In the genomic region with DNA sequence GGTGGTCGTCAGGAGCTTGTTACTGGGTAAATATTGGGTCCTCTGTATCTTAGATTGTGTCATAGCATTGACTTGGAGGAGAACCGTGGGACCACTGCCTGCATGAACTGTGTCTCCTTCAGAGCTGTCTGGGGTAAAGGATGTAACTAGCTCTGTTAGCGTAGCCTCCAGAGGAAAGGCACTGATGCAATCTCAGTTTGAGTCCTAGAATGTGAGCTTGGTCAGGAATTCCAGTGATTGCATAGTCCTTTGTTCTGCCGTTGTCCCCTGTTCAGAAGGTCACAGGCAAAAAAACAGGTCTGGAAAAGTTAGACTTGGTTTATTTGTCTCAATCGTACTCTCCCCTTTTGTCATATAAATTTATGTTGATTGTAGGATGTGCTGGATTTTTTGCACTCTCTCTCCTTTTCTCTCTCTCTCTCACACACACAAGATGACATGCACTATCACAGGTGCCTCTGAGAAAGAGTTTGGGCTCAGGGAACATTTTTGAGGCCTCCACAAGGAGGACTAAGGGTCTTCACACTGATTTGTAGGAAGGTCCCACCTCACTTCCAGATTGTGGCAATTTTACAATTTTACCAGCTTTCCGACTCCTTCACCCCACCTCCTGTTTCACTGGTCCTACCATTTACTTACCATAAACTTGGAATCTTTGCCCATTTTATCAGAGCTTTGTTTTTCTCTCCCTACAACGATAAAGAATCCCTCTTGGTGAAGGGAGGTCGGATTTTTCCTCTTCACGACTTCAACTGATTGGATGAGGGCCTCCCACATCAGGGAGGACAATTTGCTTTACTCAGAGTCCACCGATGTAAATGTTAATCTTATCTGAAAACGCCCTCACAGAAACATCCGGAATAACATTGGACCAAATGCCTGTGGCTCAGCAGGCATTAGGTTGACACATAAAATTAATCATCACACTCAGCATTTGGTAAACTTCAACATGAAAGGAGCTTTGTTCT, we compare ENCODE assay signal across 1 cellular context.
A peak's percentile ranks its signal among the peaks of the same experiment; 100 is the strongest.
TF ChIP-seq lines count a peak whose summit lies in the region.

No MANE protein-coding gene starts in this region.

TF ChIP-seq in HepG2, 621 proteins besides CTCF, POLR2A, EP300 and RAD21 (continued from another document and continues in another):
- TF ChIP-seq, protein P1, sequence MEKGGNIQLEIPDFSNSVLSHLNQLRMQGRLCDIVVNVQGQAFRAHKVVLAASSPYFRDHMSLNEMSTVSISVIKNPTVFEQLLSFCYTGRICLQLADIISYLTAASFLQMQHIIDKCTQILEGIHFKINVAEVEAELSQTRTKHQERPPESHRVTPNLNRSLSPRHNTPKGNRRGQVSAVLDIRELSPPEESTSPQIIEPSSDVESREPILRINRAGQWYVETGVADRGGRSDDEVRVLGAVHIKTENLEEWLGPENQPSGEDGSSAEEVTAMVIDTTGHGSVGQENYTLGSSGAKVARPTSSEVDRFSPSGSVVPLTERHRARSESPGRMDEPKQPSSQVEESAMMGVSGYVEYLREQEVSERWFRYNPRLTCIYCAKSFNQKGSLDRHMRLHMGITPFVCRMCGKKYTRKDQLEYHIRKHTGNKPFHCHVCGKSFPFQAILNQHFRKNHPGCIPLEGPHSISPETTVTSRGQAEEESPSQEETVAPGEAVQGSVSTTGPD (CRISPR knock-in tag; IDR thresholded peaks at IDR 0.05), result no peak
- TF ChIP-seq, protein P2, sequence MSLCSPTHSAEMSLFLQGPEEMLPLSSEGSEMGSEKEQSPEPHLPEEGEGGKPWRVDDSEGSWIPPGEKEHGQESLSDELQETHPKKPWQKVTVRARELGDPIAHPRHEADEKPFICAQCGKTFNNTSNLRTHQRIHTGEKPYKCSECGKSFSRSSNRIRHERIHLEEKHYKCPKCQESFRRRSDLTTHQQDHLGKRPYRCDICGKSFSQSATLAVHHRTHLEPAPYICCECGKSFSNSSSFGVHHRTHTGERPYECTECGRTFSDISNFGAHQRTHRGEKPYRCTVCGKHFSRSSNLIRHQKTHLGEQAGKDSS (CRISPR knock-in tag; IDR thresholded peaks at IDR 0.05; ENCODE audit: borderline replicate concordance, low read depth), result no peak
- TF ChIP-seq ZNF432 (CRISPR knock-in tag; IDR thresholded peaks at IDR 0.05; ENCODE audit: borderline replicate concordance) (no peak), GATA4 (IDR thresholded peaks at IDR 0.05; ENCODE audit: borderline replicate concordance, low read depth) (peak; percentile 88; the same call in 1 of the 2 replicates), ZNF446 (CRISPR knock-in tag; IDR thresholded peaks at IDR 0.05) (no peak), NFRKB (IDR thresholded peaks at IDR 0.05) (no peak), ZNF792 (CRISPR knock-in tag; IDR thresholded peaks at IDR 0.05) (no peak; the same call in 1 of the 2 replicates), ELF3 (CRISPR knock-in tag; IDR thresholded peaks at IDR 0.05) (peak; percentile 90), TEAD2 (CRISPR knock-in tag; IDR thresholded peaks at IDR 0.05) (no peak), ZNF224 (CRISPR knock-in tag; IDR thresholded peaks at IDR 0.05) (no peak), CHCHD3 (CRISPR knock-in tag; IDR thresholded peaks at IDR 0.05) (no peak), ZNF644 (CRISPR knock-in tag; IDR thresholded peaks at IDR 0.05; ENCODE audit: low read depth) (peak; percentile 92), TOE1 (CRISPR knock-in tag; IDR thresholded peaks at IDR 0.05) (no peak), ZNF253 (CRISPR knock-in tag; IDR thresholded peaks at IDR 0.05; ENCODE audit: borderline replicate concordance) (no peak), BRD4 (CRISPR knock-in tag; IDR thresholded peaks at IDR 0.05) (peak; percentile 56; the same call in 1 of the 2 replicates), ZFP36L1 (CRISPR knock-in tag; IDR thresholded peaks at IDR 0.05) (no peak), PRMT3 (CRISPR knock-in tag; IDR thresholded peaks at IDR 0.05; ENCODE audit: borderline replicate concordance, low read depth) (no peak), HDAC2 (CRISPR knock-in tag; IDR thresholded peaks at IDR 0.05) (peak; percentile 98), KLF11 (CRISPR knock-in tag; IDR thresholded peaks at IDR 0.05) (0 out of 2 replicates have a peak, but pooled peaks have one; percentile 30), ZFP37 (CRISPR knock-in tag; IDR thresholded peaks at IDR 0.05; ENCODE audit: borderline replicate concordance) (0 out of 2 replicates have a peak, but pooled peaks have one; percentile 42), ZNF230 (CRISPR knock-in tag; IDR thresholded peaks at IDR 0.05) (no peak), HCFC1 (IDR thresholded peaks at IDR 0.05; ENCODE audit: low read depth, low read length) (no peak), SIX1 (CRISPR knock-in tag; IDR thresholded peaks at IDR 0.05; ENCODE audit: borderline replicate concordance) (0 out of 2 replicates have a peak, but pooled peaks have one; percentile 61), ZNF10 (CRISPR knock-in tag; IDR thresholded peaks at IDR 0.05; ENCODE audit: borderline replicate concordance, low read depth) (no peak), THYN1 (CRISPR knock-in tag; IDR thresholded peaks at IDR 0.05; ENCODE audit: borderline replicate concordance, low read depth) (no peak), ZNF292 (CRISPR knock-in tag; IDR thresholded peaks at IDR 0.05; ENCODE audit: borderline replicate concordance, low read depth) (peak; percentile 77; the same call in 1 of the 2 replicates), JARID2 (CRISPR knock-in tag; IDR thresholded peaks at IDR 0.05; ENCODE audit: insufficient replicate concordance) (no peak), KLF6 (CRISPR knock-in tag; IDR thresholded peaks at IDR 0.05) (peak; percentile 91), HOXA5 (CRISPR knock-in tag; IDR thresholded peaks at IDR 0.05) (peak; percentile 75; the same call in 1 of the 2 replicates), ZNF616 (CRISPR knock-in tag; IDR thresholded peaks at IDR 0.05; ENCODE audit: low read depth) (no peak), MED1 (CRISPR knock-in tag; IDR thresholded peaks at IDR 0.05) (peak; percentile 94), SMYD3 (CRISPR knock-in tag; IDR thresholded peaks at IDR 0.05) (0 out of 2 replicates have a peak, but pooled peaks have one; percentile 26), ZNF550 (CRISPR knock-in tag; IDR thresholded peaks at IDR 0.05; ENCODE audit: borderline replicate concordance) (no peak), KDM6A (CRISPR knock-in tag; IDR thresholded peaks at IDR 0.05; ENCODE audit: low read depth) (peak; percentile 81), ZSCAN22 (CRISPR knock-in tag; IDR thresholded peaks at IDR 0.05) (no peak), TBX3 (IDR thresholded peaks at IDR 0.05; ENCODE audit: borderline replicate concordance) (no peak), AGO1 (IDR thresholded peaks at IDR 0.05; ENCODE audit: low read depth, low read length, poor library complexity, severe bottlenecking) (no peak)
- TF ChIP-seq, protein P3, sequence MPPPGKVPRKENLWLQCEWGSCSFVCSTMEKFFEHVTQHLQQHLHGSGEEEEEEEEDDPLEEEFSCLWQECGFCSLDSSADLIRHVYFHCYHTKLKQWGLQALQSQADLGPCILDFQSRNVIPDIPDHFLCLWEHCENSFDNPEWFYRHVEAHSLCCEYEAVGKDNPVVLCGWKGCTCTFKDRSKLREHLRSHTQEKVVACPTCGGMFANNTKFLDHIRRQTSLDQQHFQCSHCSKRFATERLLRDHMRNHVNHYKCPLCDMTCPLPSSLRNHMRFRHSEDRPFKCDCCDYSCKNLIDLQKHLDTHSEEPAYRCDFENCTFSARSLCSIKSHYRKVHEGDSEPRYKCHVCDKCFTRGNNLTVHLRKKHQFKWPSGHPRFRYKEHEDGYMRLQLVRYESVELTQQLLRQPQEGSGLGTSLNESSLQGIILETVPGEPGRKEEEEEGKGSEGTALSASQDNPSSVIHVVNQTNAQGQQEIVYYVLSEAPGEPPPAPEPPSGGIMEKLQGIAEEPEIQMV (CRISPR knock-in tag; IDR thresholded peaks at IDR 0.05; ENCODE audit: low read depth), result no peak
- TF ChIP-seq, protein P4, sequence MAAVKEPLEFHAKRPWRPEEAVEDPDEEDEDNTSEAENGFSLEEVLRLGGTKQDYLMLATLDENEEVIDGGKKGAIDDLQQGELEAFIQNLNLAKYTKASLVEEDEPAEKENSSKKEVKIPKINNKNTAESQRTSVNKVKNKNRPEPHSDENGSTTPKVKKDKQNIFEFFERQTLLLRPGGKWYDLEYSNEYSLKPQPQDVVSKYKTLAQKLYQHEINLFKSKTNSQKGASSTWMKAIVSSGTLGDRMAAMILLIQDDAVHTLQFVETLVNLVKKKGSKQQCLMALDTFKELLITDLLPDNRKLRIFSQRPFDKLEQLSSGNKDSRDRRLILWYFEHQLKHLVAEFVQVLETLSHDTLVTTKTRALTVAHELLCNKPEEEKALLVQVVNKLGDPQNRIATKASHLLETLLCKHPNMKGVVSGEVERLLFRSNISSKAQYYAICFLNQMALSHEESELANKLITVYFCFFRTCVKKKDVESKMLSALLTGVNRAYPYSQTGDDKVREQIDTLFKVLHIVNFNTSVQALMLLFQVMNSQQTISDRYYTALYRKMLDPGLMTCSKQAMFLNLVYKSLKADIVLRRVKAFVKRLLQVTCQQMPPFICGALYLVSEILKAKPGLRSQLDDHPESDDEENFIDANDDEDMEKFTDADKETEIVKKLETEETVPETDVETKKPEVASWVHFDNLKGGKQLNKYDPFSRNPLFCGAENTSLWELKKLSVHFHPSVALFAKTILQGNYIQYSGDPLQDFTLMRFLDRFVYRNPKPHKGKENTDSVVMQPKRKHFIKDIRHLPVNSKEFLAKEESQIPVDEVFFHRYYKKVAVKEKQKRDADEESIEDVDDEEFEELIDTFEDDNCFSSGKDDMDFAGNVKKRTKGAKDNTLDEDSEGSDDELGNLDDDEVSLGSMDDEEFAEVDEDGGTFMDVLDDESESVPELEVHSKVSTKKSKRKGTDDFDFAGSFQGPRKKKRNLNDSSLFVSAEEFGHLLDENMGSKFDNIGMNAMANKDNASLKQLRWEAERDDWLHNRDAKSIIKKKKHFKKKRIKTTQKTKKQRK (IDR thresholded peaks at IDR 0.05; ENCODE audit: low read length), result no peak
- TF ChIP-seq, protein P5, sequence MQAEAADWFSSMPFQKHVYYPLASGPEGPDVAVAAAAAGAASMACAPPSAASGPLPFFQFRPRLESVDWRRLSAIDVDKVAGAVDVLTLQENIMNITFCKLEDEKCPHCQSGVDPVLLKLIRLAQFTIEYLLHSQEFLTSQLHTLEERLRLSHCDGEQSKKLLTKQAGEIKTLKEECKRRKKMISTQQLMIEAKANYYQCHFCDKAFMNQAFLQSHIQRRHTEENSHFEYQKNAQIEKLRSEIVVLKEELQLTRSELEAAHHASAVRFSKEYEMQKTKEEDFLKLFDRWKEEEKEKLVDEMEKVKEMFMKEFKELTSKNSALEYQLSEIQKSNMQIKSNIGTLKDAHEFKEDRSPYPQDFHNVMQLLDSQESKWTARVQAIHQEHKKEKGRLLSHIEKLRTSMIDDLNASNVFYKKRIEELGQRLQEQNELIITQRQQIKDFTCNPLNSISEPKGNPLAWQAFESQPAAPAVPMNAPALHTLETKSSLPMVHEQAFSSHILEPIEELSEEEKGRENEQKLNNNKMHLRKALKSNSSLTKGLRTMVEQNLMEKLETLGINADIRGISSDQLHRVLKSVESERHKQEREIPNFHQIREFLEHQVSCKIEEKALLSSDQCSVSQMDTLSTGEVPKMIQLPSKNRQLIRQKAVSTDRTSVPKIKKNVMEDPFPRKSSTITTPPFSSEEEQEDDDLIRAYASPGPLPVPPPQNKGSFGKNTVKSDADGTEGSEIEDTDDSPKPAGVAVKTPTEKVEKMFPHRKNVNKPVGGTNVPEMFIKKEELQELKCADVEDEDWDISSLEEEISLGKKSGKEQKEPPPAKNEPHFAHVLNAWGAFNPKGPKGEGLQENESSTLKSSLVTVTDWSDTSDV (CRISPR knock-in tag; IDR thresholded peaks at IDR 0.05), result no peak
- TF ChIP-seq, protein P6, sequence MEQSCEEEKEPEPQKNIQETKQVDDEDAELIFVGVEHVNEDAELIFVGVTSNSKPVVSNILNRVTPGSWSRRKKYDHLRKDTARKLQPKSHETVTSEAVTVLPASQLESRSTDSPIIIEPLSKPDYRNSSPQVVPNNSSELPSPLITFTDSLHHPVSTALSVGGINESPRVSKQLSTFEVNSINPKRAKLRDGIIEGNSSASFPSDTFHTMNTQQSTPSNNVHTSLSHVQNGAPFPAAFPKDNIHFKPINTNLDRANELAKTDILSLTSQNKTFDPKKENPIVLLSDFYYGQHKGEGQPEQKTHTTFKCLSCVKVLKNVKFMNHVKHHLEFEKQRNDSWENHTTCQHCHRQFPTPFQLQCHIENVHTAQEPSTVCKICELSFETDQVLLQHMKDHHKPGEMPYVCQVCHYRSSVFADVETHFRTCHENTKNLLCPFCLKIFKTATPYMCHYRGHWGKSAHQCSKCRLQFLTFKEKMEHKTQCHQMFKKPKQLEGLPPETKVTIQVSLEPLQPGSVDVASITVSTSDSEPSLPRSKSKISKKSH (CRISPR knock-in tag; IDR thresholded peaks at IDR 0.05; ENCODE audit: borderline replicate concordance), result no peak
- TF ChIP-seq, protein P7, sequence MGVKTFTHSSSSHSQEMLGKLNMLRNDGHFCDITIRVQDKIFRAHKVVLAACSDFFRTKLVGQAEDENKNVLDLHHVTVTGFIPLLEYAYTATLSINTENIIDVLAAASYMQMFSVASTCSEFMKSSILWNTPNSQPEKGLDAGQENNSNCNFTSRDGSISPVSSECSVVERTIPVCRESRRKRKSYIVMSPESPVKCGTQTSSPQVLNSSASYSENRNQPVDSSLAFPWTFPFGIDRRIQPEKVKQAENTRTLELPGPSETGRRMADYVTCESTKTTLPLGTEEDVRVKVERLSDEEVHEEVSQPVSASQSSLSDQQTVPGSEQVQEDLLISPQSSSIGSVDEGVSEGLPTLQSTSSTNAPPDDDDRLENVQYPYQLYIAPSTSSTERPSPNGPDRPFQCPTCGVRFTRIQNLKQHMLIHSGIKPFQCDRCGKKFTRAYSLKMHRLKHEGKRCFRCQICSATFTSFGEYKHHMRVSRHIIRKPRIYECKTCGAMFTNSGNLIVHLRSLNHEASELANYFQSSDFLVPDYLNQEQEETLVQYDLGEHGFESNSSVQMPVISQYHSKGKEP (CRISPR knock-in tag; IDR thresholded peaks at IDR 0.05), result no peak
- TF ChIP-seq, protein P8, sequence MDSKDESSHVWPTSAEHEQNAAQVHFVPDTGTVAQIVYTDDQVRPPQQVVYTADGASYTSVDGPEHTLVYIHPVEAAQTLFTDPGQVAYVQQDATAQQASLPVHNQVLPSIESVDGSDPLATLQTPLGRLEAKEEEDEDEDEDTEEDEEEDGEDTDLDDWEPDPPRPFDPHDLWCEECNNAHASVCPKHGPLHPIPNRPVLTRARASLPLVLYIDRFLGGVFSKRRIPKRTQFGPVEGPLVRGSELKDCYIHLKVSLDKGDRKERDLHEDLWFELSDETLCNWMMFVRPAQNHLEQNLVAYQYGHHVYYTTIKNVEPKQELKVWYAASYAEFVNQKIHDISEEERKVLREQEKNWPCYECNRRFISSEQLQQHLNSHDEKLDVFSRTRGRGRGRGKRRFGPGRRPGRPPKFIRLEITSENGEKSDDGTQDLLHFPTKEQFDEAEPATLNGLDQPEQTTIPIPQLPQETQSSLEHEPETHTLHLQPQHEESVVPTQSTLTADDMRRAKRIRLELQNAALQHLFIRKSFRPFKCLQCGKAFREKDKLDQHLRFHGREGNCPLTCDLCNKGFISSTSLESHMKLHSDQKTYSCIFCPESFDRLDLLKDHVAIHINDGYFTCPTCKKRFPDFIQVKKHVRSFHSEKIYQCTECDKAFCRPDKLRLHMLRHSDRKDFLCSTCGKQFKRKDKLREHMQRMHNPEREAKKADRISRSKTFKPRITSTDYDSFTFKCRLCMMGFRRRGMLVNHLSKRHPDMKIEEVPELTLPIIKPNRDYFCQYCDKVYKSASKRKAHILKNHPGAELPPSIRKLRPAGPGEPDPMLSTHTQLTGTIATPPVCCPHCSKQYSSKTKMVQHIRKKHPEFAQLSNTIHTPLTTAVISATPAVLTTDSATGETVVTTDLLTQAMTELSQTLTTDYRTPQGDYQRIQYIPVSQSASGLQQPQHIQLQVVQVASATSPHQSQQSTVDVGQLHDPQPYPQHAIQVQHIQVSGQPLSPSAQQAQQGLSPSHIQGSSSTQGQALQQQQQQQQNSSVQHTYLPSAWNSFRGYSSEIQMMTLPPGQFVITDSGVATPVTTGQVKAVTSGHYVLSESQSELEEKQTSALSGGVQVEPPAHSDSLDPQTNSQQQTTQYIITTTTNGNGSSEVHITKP (CRISPR knock-in tag; IDR thresholded peaks at IDR 0.05; ENCODE audit: low read depth), result peak; percentile 16; the same call in 1 of the 2 replicates
